ENCODE assay signal across 14 cellular contexts in genomic region chr10:5658871-5659618, GRCh38. TPM values are rescaled to one million over a fixed set of nuclear protein-coding genes. Genes with fewer than 3 reads are reported as not detected.
DNase-seq lines count a peak whose midpoint lies in the region; TF ChIP-seq lines count a peak whose summit lies in the region.
"Had no signal": no experiment of that assay in that cellular context is flagged by ENCODE, and none has a peak within 500 bp of the region (broad histone marks: within the 10 kb centered on the region; RNA-seq: fewer than 3 reads in every experiment).

No MANE protein-coding gene starts in this region.

- H2AFZ ChIP-seq in hepatocyte = no peak overlapping the region

- H3K9me2 ChIP-seq in hepatocyte (replicated peaks; ENCODE audit: insufficient read depth) = no peaks in the 10 kb centered on the region

- peaks cover 45% of the 10 kb centered on the region for H3K4me1 Mint-ChIP-seq in neural crest cell

- H3K9me3 ChIP-seq in HUES48 (ENCODE audit: control insufficient read depth, insufficient read depth, low read length) (no peaks in the 10 kb centered on the region), hepatocyte (ENCODE audit: low read depth) (no peaks in the 10 kb centered on the region)
- H3K9me3 ChIP-seq: upper lobe of left lung had no signal

- H3K4me1 ChIP-seq in HUES48 (ENCODE audit: control insufficient read depth, insufficient read depth, low read length) (peaks cover 25% of the 10 kb centered on the region), hepatocyte (ENCODE audit: insufficient read depth) (peaks cover 10% of the 10 kb centered on the region)

- H3K27ac Mint-ChIP-seq in neural crest cell (ENCODE audit: unreplicated experiment) = no peak overlapping the region

- no peaks in the 10 kb centered on the region for H3K27me3 Mint-ChIP-seq in neural crest cell (ENCODE audit: low read depth)
- H3K27me3 Mint-ChIP-seq: central memory CD8-positive, alpha-beta T cell had no signal

- no peaks in the 10 kb centered on the region for H3K9me3 Mint-ChIP-seq in neural crest cell
- H3K9me3 Mint-ChIP-seq: central memory CD8-positive, alpha-beta T cell had no signal

- H3K27me3 ChIP-seq in HUES48 (ENCODE audit: control insufficient read depth, insufficient read depth, low read length) (no peaks in the 10 kb centered on the region), hepatocyte (no peaks in the 10 kb centered on the region)
- H3K27me3 ChIP-seq: upper lobe of left lung had no signal

- no peak for TF ChIP-seq CTCF in C4-2B (conservative IDR thresholded peaks at IDR 0.05)
- TF ChIP-seq CTCF in hepatocyte (IDR thresholded peaks at IDR 0.05; ENCODE audit: poor library complexity) = no peak
- no peak for TF ChIP-seq CTCF in neural crest cell (conservative IDR thresholded peaks at IDR 0.05)

- H3K27ac ChIP-seq in C4-2B (peak overlapping the region; percentile 11; the same call in 1 of the 2 replicates), HUES48 (ENCODE audit: low read depth, low read length) (no peak overlapping the region), hepatocyte (peak overlapping the region; percentile 58)
- H3K27ac ChIP-seq: upper lobe of left lung had no signal

- H3K36me3 ChIP-seq in HUES48 (ENCODE audit: control insufficient read depth, insufficient read depth, low read length) (no peaks in the 10 kb centered on the region), hepatocyte (replicated peaks; ENCODE audit: insufficient read depth, low read depth) (no peaks in the 10 kb centered on the region)
- H3K36me3 ChIP-seq: upper lobe of left lung had no signal

- 71% methylated on average over 17 of the region's 20 CpGs for WGBS in hepatocyte (ENCODE audit: low lambda C conversion rate, missing lambda C conversion rate)

- no peaks in the 10 kb centered on the region for H4K20me1 ChIP-seq in hepatocyte (ENCODE audit: insufficient read depth, poor library complexity, severe bottlenecking)

- no peak overlapping the region for H3K4me2 ChIP-seq in hepatocyte

- DNase-seq in hepatocyte (ENCODE audit: low spot score) (peak; percentile 24), neural crest cell (ENCODE audit: low read depth, low spot score) (no peak), NCI-H2081 (lab: John Stamatoyannopoulos, UW) (no peak), NCI-H524 treated with DMSO at 0.1 percent for 48 hours (lab: John Stamatoyannopoulos, UW) (no peak), NCI-H128 (lab: John Stamatoyannopoulos, UW; ENCODE audit: unreplicated experiment) (no peak), NCI-H510A (lab: John Stamatoyannopoulos, UW) (no peak)
- DNase-seq: activated CD4-positive, alpha-beta T cell treated with anti-CD3 and anti-CD28 coated beads, Interleukin-2, amount 50 U/mL, for 48 hours; NCI-H748 treated with DMSO at 0.1 percent for 48 hours; stimulated activated naive CD4-positive, alpha-beta T cell had no signal

- no peak overlapping the region for H3K9ac ChIP-seq in HUES48 (ENCODE audit: low read depth, low read length)

- H3K4me3 ChIP-seq in HUES48 (ENCODE audit: low read depth, low read length) (peak overlapping the region; percentile 27; the same call in 1 of the 2 replicates), hepatocyte (no peak overlapping the region)
- H3K4me3 ChIP-seq: lung, upper lobe of left lung had no signal

- H3K79me2 ChIP-seq in hepatocyte = peaks cover 47% of the 10 kb centered on the region

- H3K4me3 Mint-ChIP-seq in neural crest cell = peak overlapping the region; percentile 38
- H3K4me3 Mint-ChIP-seq: central memory CD8-positive, alpha-beta T cell had no signal

- no peaks in the 10 kb centered on the region for H3K36me3 Mint-ChIP-seq in neural crest cell (ENCODE audit: low read depth)

RNA-seq across cellular contexts. Expression of gene ASB13, which starts 7.3 kb away (rescaled TPM):
- 9.2 and 18.1 TPM in 2 replicates for total RNA-seq in hepatocyte
- polyA plus RNA-seq in hepatocyte = 8.8 and 16.9 TPM in 2 replicates
- total RNA-seq in neural crest cell = 40.8 and 41.0 TPM in 2 replicates

RNA-seq across cellular contexts. Expression of gene TASOR2, which starts 25.6 kb away (rescaled TPM):
- total RNA-seq in hepatocyte = 38.4 and 53.1 TPM in 2 replicates
- 13.5 and 16.1 TPM in 2 replicates for polyA plus RNA-seq in hepatocyte
- 49.1 and 49.8 TPM in 2 replicates for total RNA-seq in neural crest cell
